In the genomic region with DNA sequence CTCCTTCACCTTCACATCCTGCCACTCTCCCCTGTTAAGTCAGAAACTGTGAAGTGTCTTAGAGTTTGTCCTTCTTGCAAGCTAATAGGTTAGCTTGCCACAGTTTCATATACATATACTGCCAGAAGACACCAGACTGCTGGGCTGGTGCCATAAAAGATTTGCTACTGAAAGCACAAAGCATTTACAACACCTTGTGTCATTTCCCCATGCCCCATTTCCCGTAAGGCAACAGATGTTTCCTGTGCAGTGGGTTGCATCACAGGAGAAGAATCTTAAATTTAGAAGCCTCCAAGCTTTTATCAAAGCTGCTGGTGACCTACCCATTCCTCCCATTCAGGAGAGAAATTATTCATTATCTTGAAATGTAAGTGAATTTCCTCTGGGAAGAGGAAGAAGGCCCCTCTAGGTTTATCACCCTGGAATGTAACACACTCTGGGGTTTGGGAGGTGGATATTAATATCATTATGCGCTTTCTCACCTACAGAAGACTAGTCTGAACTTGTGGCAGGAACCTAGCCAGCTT, we compare ENCODE assay signal across 7 cellular contexts. TPM values are rescaled to one million over a fixed set of nuclear protein-coding genes. Genes with fewer than 3 reads are reported as not detected.
DNase-seq lines count a peak whose midpoint lies in the region; ATAC-seq and TF ChIP-seq lines count a peak whose summit lies in the region.

No MANE protein-coding gene starts in this region.

- H3K4me2 ChIP-seq in fibroblast of lung (ENCODE audit: extremely low read depth, insufficient read depth, low read length) = no peak overlapping the region

- no peaks in the 10 kb centered on the region for H3K4me1 ChIP-seq in fibroblast of lung (ENCODE audit: control insufficient read depth, extremely low read depth, insufficient read depth, low read length)

- no peaks in the 10 kb centered on the region for H3K36me3 ChIP-seq in fibroblast of lung (ENCODE audit: control insufficient read depth, insufficient read depth, low read length)

- TF ChIP-seq CTCF in RWPE1 (conservative IDR thresholded peaks at IDR 0.05; ENCODE audit: low read depth) (no peak), fibroblast of lung (conservative IDR thresholded peaks at IDR 0.05 in 1 of 2, IDR thresholded peaks at IDR 0.05 in 1 of 2; ENCODE audit: low read depth in 1 of 2, low read length in 2 of 2) (no peak)

- no peak overlapping the region for H3K4me3 ChIP-seq in fibroblast of lung (replicated peaks in 1 of 4; ENCODE audit: control extremely low read depth in 1 of 4, insufficient read depth in 1 of 4, low read depth in 3 of 4, low read length in 4 of 4)

- H4K20me1 ChIP-seq in fibroblast of lung (ENCODE audit: control insufficient read depth, extremely low read depth, insufficient read depth, low read length) = no peaks in the 10 kb centered on the region

- POLR2A ChIA-PET in RWPE1 (lab: Yijun Ruan, JAX; ENCODE audit: low non-redundant PET) = no interaction called here

- ATAC-seq in GM18511 (IDR thresholded peaks at IDR 0.05; ENCODE audit: unreplicated experiment) = peak; percentile 83
- peak; percentile 70 for ATAC-seq in HG02852 (IDR thresholded peaks at IDR 0.05; ENCODE audit: unreplicated experiment)

- H3K27ac ChIP-seq in RWPE1 (peak overlapping the region; percentile 89), fibroblast of lung (ENCODE audit: insufficient read depth, low read length) (no peak overlapping the region)

- H2AFZ ChIP-seq in fibroblast of lung (ENCODE audit: low read length) = no peak overlapping the region

- CTCF ChIA-PET in RWPE1 (lab: Yijun Ruan, JAX) = interaction anchor here (0.7 kb wide), 1 partner anchor 292 kb away, joined by 5 read pairs; no protein-coding TSS in a partner anchor

- peak; percentile 52 for DNase-seq in RWPE1 (ENCODE audit: low spot score)
- DNase-seq in fibroblast of lung (ENCODE audit: low read depth in 2 of 2) = peak; percentile 62 to 95
- DNase-seq in renal cortical epithelial cell (ENCODE audit: low read depth) = peak; percentile 5
- DNase-seq in NCI-H345 treated with DMSO at 0.1 percent for 48 hours (lab: John Stamatoyannopoulos, UW; ENCODE audit: unreplicated experiment) = no peak
- no peak for DNase-seq in NCI-H2107 (lab: John Stamatoyannopoulos, UW)

- no peaks in the 10 kb centered on the region for H3K9me3 ChIP-seq in fibroblast of lung (ENCODE audit: control insufficient read depth, insufficient read depth, low read depth, low read length)

- no peaks in the 10 kb centered on the region for H3K27me3 ChIP-seq in fibroblast of lung (ENCODE audit: control insufficient read depth, insufficient read depth, low read length)

- H3K9ac ChIP-seq in fibroblast of lung (ENCODE audit: insufficient read depth, low read length) = no peak overlapping the region

- no peaks in the 10 kb centered on the region for H3K79me2 ChIP-seq in fibroblast of lung (ENCODE audit: control insufficient read depth, insufficient read depth, low read length)

RNA-seq across cellular contexts. Expression of gene RAB33B, which starts 34.5 kb away (rescaled TPM):
- total RNA-seq in fibroblast of lung = 11.7 and 12.3 TPM in 2 replicates
- polyA plus RNA-seq in fibroblast of lung = 6.5 and 11.4 TPM in 2 replicates
- polyA plus RNA-seq in fibroblast of lung (2012) = 3.7 and 5.6 TPM in 2 replicates
- 0.52 and 1.4 TPM in 2 replicates for polyA minus RNA-seq in fibroblast of lung (ENCODE audit: low replicate concordance)
- total RNA-seq in renal cortical epithelial cell = 15.1 and 17.9 TPM in 2 replicates

Comparison
In these comparisons a context has a peak if more than half of its experiments do, and no peak if none do; other contexts are left out.
1. DNase-seq: peak in RWPE1 (single experiment), fibroblast of lung (2 of 2) and renal cortical epithelial cell (single experiment); none in NCI-H345 treated with DMSO at 0.1 percent for 48 hours (single experiment) and NCI-H2107 (single experiment).